Comparison of ENCODE assay signal across 1 cellular context in genomic region chr15:39397883-39398282, GRCh38.
A peak's percentile ranks its signal among the peaks of the same experiment; 100 is the strongest.
TF ChIP-seq lines count a peak whose summit lies in the region.

No MANE protein-coding gene starts in this region.

TF ChIP-seq in K562, 482 proteins besides CTCF, POLR2A, EP300 and RAD21 (continued from another document):
- TF ChIP-seq CBFA2T3 (IDR thresholded peaks at IDR 0.05) (peak; percentile 83), TEAD4 (IDR thresholded peaks at IDR 0.05; ENCODE audit: low read length) (peak; percentile 89), TEAD4 (CRISPR knock-in tag; IDR thresholded peaks at IDR 0.05; ENCODE audit: borderline replicate concordance) (no peak), ZNF699 (CRISPR knock-in tag; IDR thresholded peaks at IDR 0.05; ENCODE audit: insufficient replicate concordance) (no peak), NFATC3 (IDR thresholded peaks at IDR 0.05) (no peak), DMBX1 (CRISPR knock-in tag; IDR thresholded peaks at IDR 0.05; ENCODE audit: borderline replicate concordance) (peak; percentile 52; the same call in 1 of the 2 replicates), NCOR1 (IDR thresholded peaks at IDR 0.05) (peak; percentile 41), C11orf30 (IDR thresholded peaks at IDR 0.05; ENCODE audit: low read depth) (no peak), KDM1A (IDR thresholded peaks at IDR 0.05) (peak; percentile 55 to 56; a peak in 3 of 4 replicates), FOSL1 (tag; conservative IDR thresholded peaks at IDR 0.05) (0 out of 2 replicates have a peak, but pooled peaks have one; percentile 33), GTF2E2 (tag; IDR thresholded peaks at IDR 0.05) (no peak; the same call in none of the 2 replicates), HDAC1 (IDR thresholded peaks at IDR 0.05) (peak in 1 of 2 experiments; percentile 57; a peak in 1 of 4 replicates), ZBTB12 (CRISPR knock-in tag; IDR thresholded peaks at IDR 0.05) (0 out of 2 replicates have a peak, but pooled peaks have one; percentile 18), PTTG1 (tag; IDR thresholded peaks at IDR 0.05; ENCODE audit: low read depth) (no peak), TAL1 (IDR thresholded peaks at IDR 0.05) (peak; percentile 65), TCF3 (CRISPR knock-in tag; IDR thresholded peaks at IDR 0.05) (0 out of 2 replicates have a peak, but pooled peaks have one; percentile 12), MTA2 (IDR thresholded peaks at IDR 0.05; ENCODE audit: low read depth) (peak; percentile 58), BRCA1 (IDR thresholded peaks at IDR 0.05) (no peak), BRCA1 (CRISPR knock-in tag; IDR thresholded peaks at IDR 0.05) (no peak), SMARCE1 (IDR thresholded peaks at IDR 0.05) (0 out of 2 replicates have a peak, but pooled peaks have one; percentile 40), POLR2AphosphoS5 (IDR thresholded peaks at IDR 0.05; ENCODE audit: control insufficient read depth, insufficient read depth, low read depth, low read length) (peak; percentile 34; the same call in 1 of the 2 replicates), BHLHE40 (IDR thresholded peaks at IDR 0.05; ENCODE audit: low read length) (peak; percentile 32; the same call in 1 of the 2 replicates), RBM14 (IDR thresholded peaks at IDR 0.05; ENCODE audit: borderline replicate concordance, insufficient read depth, low read depth, low read length) (no peak), MLLT1 (IDR thresholded peaks at IDR 0.05) (peak in 1 of 2 experiments; percentile 75; a peak in 2 of 4 replicates), ESRRB (CRISPR knock-in tag; IDR thresholded peaks at IDR 0.05; ENCODE audit: borderline replicate concordance) (no peak), BACH1 (tag; IDR thresholded peaks at IDR 0.05) (no peak), OTX1 (CRISPR knock-in tag; IDR thresholded peaks at IDR 0.05) (0 out of 2 replicates have a peak, but pooled peaks have one; percentile 29), ARID1B (IDR thresholded peaks at IDR 0.05) (peak; percentile 76), MECOM (CRISPR knock-in tag; IDR thresholded peaks at IDR 0.05) (no peak), NFIC (IDR thresholded peaks at IDR 0.05) (peak; percentile 32; the same call in 1 of the 2 replicates), CBFA2T2 (conservative IDR thresholded peaks at IDR 0.05) (peak; percentile 71)
